8 cellular contexts compared by ENCODE assay signal in genomic region chr6:1524040-1524480, GRCh38.
DNase-seq lines count a peak whose midpoint lies in the region; ATAC-seq, FAIRE-seq and TF ChIP-seq lines count a peak whose summit lies in the region.

No MANE protein-coding gene starts in this region.

- H3K9me3 ChIP-seq in kidney (ENCODE audit: control insufficient read depth in 1 of 2, low read length in 2 of 2): peaks cover 0 to 3% of the 10 kb centered on the region in 2 donors

- FAIRE-seq in kidney (lab: Jason Lieb, UNC): no peak

- no peaks in the 10 kb centered on the region for H3K4me1 ChIP-seq in kidney (ENCODE audit: control insufficient read depth in 1 of 2, insufficient read depth in 1 of 2, low read depth in 1 of 2, low read length in 2 of 2)

- ATAC-seq in GM18517 (IDR thresholded peaks at IDR 0.05; ENCODE audit: unreplicated experiment): peak; percentile 55
- ATAC-seq in HG03139 (IDR thresholded peaks at IDR 0.05; ENCODE audit: unreplicated experiment): no peak

- DNase-seq in activated CD4-positive, CD25-positive, alpha-beta regulatory T cell treated with anti-CD3 and anti-CD28 coated beads, Interleukin-2, amount 50 U/mL, for 72 hours: peak; percentile 84
- DNase-seq in cardiac fibroblast (ENCODE audit: low read depth in 2 of 2) (peak; percentile 55 to 65), kidney (peak; percentile 87), NCI-H2196 treated with DMSO at 0.1 percent for 48 hours (lab: John Stamatoyannopoulos, UW; ENCODE audit: unreplicated experiment) (no peak), H4 (ENCODE audit: low spot score) (no peak)
- DNase-seq in stimulated activated CD4-positive, alpha-beta T cell treated with anti-CD3 and anti-CD28 coated beads, Interleukin-2, amount 100 ng/mL, for 4 hours (ENCODE audit: low read depth): peak; percentile 77

- no peak overlapping the region for H3K27ac ChIP-seq in kidney (ENCODE audit: low read depth in 2 of 2, low read length in 2 of 2)

- no peak overlapping the region for H3K4me3 ChIP-seq in cardiac fibroblast (replicated peaks in 1 of 2; ENCODE audit: low read depth in 2 of 2, low read length in 2 of 2)
- H3K4me3 ChIP-seq in kidney (ENCODE audit: low read length in 2 of 2): peak overlapping the region in 1 of 2 donors; percentile 10

- H3K36me3 ChIP-seq in kidney (ENCODE audit: control insufficient read depth in 1 of 2, insufficient read depth in 2 of 2, low read length in 2 of 2): no peaks in the 10 kb centered on the region

- TF ChIP-seq CTCF in cardiac fibroblast (IDR thresholded peaks at IDR 0.05; ENCODE audit: low read depth, low read length) (peak; percentile 31), kidney (IDR thresholded peaks at IDR 0.05; ENCODE audit: borderline replicate concordance, extremely low read depth, insufficient read depth) (peak; percentile 35)

- H3K9ac ChIP-seq in kidney (ENCODE audit: low read length in 2 of 2): no peak overlapping the region

- intact Hi-C loops in kidney (cut with DNase I): no loop called here

Comparison
In these comparisons a context has a peak if more than half of its experiments do, and no peak if none do; other contexts are left out.
1. DNase-seq: peak in activated CD4-positive, CD25-positive, alpha-beta regulatory T cell treated with anti-CD3 and anti-CD28 coated beads, Interleukin-2, amount 50 U/mL, for 72 hours (single experiment), cardiac fibroblast (2 of 2), kidney (single experiment) and stimulated activated CD4-positive, alpha-beta T cell treated with anti-CD3 and anti-CD28 coated beads, Interleukin-2, amount 100 ng/mL, for 4 hours (single experiment); none in NCI-H2196 treated with DMSO at 0.1 percent for 48 hours (single experiment) and H4 (single experiment).